In genomic region chr6:135060076-135060475, GRCh38 we compare ENCODE assay signal across 1 cellular context.
TF ChIP-seq lines count a peak whose summit lies in the region.

No MANE protein-coding gene starts in this region.

TF ChIP-seq in H1, 55 proteins besides CTCF, POLR2A, EP300 and RAD21:
- TF ChIP-seq NRF1 (IDR thresholded peaks at IDR 0.05; ENCODE audit: low read depth, low read length), result no peak
- no peak for TF ChIP-seq KDM1A (IDR thresholded peaks at IDR 0.05; ENCODE audit: borderline replicate concordance, low read length)
- TF ChIP-seq RNF2 (IDR thresholded peaks at IDR 0.05; ENCODE audit: borderline replicate concordance, low read depth, low read length, missing control alignments, poor library complexity, severe bottlenecking), result no peak
- TF ChIP-seq CHD7 (IDR thresholded peaks at IDR 0.05; ENCODE audit: insufficient replicate concordance, low read length), result no peak
- TF ChIP-seq KDM5A (IDR thresholded peaks at IDR 0.05; ENCODE audit: low read length), result no peak
- TF ChIP-seq GTF2F1 (IDR thresholded peaks at IDR 0.05; ENCODE audit: borderline replicate concordance, low read depth, low read length), result no peak
- no peak for TF ChIP-seq HDAC2 (IDR thresholded peaks at IDR 0.05; ENCODE audit: borderline replicate concordance in 1 of 2, low read depth in 2 of 2, low read length in 2 of 2)
